In the genomic region with DNA sequence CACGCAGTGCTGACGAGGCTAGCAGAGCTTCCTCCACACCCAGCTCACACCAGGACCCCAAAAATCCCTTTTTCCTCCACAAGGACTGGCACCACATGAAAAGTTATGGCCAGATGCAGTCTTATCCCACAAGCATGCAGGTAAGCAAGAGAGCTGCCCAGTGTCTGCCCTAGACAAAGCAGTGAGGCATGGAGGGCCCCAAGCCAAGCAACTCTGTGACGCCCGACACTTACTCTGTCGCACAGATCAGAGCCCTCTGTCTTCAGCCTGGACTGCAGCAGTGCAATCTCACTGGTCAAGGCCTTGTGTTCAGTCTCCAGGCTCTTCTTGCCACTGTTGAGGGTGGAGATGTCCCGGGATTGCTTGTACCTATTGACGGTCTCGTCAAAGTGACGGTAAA, we compare ENCODE assay signal across 2 cellular contexts.
TF ChIP-seq lines count a peak whose summit lies in the region.

No MANE protein-coding gene starts in this region.

TF ChIP-seq in GM12878, 131 proteins besides CTCF, POLR2A, EP300 and RAD21:
- TF ChIP-seq ATF2 (IDR thresholded peaks at IDR 0.05; ENCODE audit: low read length) (no peak), CBFB (IDR thresholded peaks at IDR 0.05; ENCODE audit: low read depth) (no peak), ASH2L (IDR thresholded peaks at IDR 0.05; ENCODE audit: borderline replicate concordance, low read depth) (no peak), RUNX3 (IDR thresholded peaks at IDR 0.05; ENCODE audit: low read length) (no peak), HDAC2 (IDR thresholded peaks at IDR 0.05) (no peak), NFXL1 (IDR thresholded peaks at IDR 0.05; ENCODE audit: borderline replicate concordance) (no peak), MYB (IDR thresholded peaks at IDR 0.05; ENCODE audit: borderline replicate concordance, low read depth, low read length) (no peak), HCFC1 (IDR thresholded peaks at IDR 0.05; ENCODE audit: low read length) (no peak), BACH1 (IDR thresholded peaks at IDR 0.05; ENCODE audit: borderline replicate concordance) (no peak), HDGF (IDR thresholded peaks at IDR 0.05) (no peak)

TF ChIP-seq in WTC11, 78 proteins besides CTCF, POLR2A, EP300 and RAD21:
- TF ChIP-seq ZNF219 (CRISPR knock-in tag; IDR thresholded peaks at IDR 0.05; ENCODE audit: borderline replicate concordance), result no peak
- TF ChIP-seq, protein P1, sequence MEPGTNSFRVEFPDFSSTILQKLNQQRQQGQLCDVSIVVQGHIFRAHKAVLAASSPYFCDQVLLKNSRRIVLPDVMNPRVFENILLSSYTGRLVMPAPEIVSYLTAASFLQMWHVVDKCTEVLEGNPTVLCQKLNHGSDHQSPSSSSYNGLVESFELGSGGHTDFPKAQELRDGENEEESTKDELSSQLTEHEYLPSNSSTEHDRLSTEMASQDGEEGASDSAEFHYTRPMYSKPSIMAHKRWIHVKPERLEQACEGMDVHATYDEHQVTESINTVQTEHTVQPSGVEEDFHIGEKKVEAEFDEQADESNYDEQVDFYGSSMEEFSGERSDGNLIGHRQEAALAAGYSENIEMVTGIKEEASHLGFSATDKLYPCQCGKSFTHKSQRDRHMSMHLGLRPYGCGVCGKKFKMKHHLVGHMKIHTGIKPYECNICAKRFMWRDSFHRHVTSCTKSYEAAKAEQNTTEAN (CRISPR knock-in tag; IDR thresholded peaks at IDR 0.05), result no peak
- TF ChIP-seq KAT7 (CRISPR knock-in tag; IDR thresholded peaks at IDR 0.05; ENCODE audit: borderline replicate concordance), result no peak
- no peak for TF ChIP-seq TP53 (CRISPR knock-in tag; IDR thresholded peaks at IDR 0.05)
- TF ChIP-seq NR3C1 (CRISPR knock-in tag; conservative IDR thresholded peaks at IDR 0.05; ENCODE audit: low read depth), result no peak
- no peak for TF ChIP-seq E2F4 (CRISPR knock-in tag; IDR thresholded peaks at IDR 0.05; ENCODE audit: borderline replicate concordance, low read depth)
- no peak for TF ChIP-seq ATF6 (CRISPR knock-in tag; IDR thresholded peaks at IDR 0.05)
- TF ChIP-seq, protein P2, sequence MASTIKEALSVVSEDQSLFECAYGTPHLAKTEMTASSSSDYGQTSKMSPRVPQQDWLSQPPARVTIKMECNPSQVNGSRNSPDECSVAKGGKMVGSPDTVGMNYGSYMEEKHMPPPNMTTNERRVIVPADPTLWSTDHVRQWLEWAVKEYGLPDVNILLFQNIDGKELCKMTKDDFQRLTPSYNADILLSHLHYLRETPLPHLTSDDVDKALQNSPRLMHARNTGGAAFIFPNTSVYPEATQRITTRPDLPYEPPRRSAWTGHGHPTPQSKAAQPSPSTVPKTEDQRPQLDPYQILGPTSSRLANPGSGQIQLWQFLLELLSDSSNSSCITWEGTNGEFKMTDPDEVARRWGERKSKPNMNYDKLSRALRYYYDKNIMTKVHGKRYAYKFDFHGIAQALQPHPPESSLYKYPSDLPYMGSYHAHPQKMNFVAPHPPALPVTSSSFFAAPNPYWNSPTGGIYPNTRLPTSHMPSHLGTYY (CRISPR knock-in tag; IDR thresholded peaks at IDR 0.05), result no peak
- no peak for TF ChIP-seq ZNF232 (CRISPR knock-in tag; IDR thresholded peaks at IDR 0.05)
- no peak for TF ChIP-seq ZNF138 (CRISPR knock-in tag; conservative IDR thresholded peaks at IDR 0.05)
- TF ChIP-seq GTF2I (CRISPR knock-in tag; conservative IDR thresholded peaks at IDR 0.05), result no peak
- TF ChIP-seq, protein P3, sequence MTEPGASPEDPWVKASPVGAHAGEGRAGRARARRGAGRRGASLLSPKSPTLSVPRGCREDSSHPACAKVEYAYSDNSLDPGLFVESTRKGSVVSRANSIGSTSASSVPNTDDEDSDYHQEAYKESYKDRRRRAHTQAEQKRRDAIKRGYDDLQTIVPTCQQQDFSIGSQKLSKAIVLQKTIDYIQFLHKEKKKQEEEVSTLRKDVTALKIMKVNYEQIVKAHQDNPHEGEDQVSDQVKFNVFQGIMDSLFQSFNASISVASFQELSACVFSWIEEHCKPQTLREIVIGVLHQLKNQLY (CRISPR knock-in tag; IDR thresholded peaks at IDR 0.05), result no peak
- TF ChIP-seq, protein P4, sequence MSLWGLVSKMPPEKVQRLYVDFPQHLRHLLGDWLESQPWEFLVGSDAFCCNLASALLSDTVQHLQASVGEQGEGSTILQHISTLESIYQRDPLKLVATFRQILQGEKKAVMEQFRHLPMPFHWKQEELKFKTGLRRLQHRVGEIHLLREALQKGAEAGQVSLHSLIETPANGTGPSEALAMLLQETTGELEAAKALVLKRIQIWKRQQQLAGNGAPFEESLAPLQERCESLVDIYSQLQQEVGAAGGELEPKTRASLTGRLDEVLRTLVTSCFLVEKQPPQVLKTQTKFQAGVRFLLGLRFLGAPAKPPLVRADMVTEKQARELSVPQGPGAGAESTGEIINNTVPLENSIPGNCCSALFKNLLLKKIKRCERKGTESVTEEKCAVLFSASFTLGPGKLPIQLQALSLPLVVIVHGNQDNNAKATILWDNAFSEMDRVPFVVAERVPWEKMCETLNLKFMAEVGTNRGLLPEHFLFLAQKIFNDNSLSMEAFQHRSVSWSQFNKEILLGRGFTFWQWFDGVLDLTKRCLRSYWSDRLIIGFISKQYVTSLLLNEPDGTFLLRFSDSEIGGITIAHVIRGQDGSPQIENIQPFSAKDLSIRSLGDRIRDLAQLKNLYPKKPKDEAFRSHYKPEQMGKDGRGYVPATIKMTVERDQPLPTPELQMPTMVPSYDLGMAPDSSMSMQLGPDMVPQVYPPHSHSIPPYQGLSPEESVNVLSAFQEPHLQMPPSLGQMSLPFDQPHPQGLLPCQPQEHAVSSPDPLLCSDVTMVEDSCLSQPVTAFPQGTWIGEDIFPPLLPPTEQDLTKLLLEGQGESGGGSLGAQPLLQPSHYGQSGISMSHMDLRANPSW (CRISPR knock-in tag; conservative IDR thresholded peaks at IDR 0.05; ENCODE audit: low read depth), result no peak
- no peak for TF ChIP-seq HMGA2 (CRISPR knock-in tag; IDR thresholded peaks at IDR 0.05)
- no peak for TF ChIP-seq ZNF671 (CRISPR knock-in tag; IDR thresholded peaks at IDR 0.05)
- TF ChIP-seq SOX15 (CRISPR knock-in tag; IDR thresholded peaks at IDR 0.05), result no peak
- TF ChIP-seq TEAD4 (CRISPR knock-in tag; IDR thresholded peaks at IDR 0.05), result no peak
TF ChIP-seq in WTC11: peak in this region for 0.
